ENCODE assay signal across 8 cellular contexts in the genomic region with DNA sequence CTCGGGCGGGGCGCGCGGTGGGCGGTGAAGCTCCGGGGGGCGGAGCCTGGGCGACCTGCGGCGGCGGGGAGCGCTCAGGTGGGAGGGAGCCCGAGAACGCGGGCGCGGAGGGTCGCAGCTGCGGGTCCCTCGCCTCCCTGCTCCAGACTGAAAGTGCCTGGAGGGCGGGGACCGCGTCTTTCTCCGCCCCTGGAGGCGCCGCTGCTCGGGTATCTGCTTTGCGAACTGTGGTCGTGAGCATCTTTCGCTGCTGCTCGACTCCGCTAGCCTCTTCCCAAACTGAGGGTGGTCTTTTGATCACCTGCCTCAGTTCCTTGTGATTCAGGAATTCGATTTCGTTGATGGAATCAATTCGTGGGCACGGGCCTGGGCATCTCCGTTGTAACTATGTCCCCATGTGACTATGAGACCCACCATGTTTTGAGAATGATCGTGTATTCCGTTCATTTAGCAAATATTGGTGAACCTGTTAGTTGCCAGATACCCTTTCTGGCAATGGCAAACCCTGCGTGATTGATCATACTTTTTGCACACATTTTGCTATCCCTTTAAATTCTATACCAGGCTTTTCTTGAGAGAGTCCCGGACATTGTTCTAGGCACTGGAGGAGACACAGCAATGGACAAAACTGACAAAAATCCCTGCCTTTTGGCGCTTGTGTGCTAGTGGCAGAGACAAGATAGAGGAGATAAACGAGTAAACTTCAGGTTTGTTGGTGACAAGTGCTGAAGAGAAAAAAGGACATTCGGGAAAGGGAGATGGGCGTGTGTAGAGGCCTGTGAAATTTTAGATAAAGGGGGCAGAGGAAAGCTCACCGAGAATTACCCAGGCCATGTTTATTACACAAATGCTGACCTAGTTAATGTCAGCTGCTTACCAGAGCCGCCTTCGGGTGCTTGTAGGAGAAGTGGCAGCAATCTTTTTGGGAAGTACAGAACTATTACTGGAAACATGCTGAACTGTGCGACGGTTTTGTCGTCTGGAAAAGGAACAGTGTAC. TPM values are rescaled to one million over a fixed set of nuclear protein-coding genes. Genes with fewer than 3 reads are reported as not detected.
A peak's percentile ranks its signal among the peaks of the same experiment; 100 is the strongest.
DNase-seq lines count a peak whose midpoint lies in the region; ATAC-seq and TF ChIP-seq lines count a peak whose summit lies in the region.

No MANE protein-coding gene starts in this region.

- H3K4me1 ChIP-seq in A673 (ENCODE audit: insufficient read depth, low read length, poor library complexity, severe bottlenecking) (peaks cover 18% of the 10 kb centered on the region), lower lobe of right lung (peaks cover 47% of the 10 kb centered on the region)

- ATAC-seq in GM18517 (IDR thresholded peaks at IDR 0.05; ENCODE audit: unreplicated experiment) (peak; percentile 49), HG03045 (IDR thresholded peaks at IDR 0.05; ENCODE audit: unreplicated experiment) (peak; percentile 67), lower lobe of right lung (peak; percentile 87 to 89)

- CTCF ChIA-PET in A673 (lab: Charles Lee): no interaction called here

- intact Hi-C loops in A673 (cut with micrococcal nuclease; ENCODE audit: unreplicated experiment): no loop called here
- intact Hi-C loops in lower lobe of right lung (cut with DNase I): no loop called here

- BruUV-seq in A673 (replicated peaks; lab: Mats Ljungman, UMichigan): TSS peak; percentile 34

- H3K4me3 ChIP-seq in A673 (ENCODE audit: low read depth, low read length, poor library complexity, severe bottlenecking): peak overlapping the region; percentile 89
- H3K4me3 ChIP-seq in lower lobe of right lung: peak overlapping the region; percentile 95

- H3K27ac ChIP-seq in A673 (ENCODE audit: low read depth, low read length, poor library complexity, severe bottlenecking): peak overlapping the region; percentile 100
- peak overlapping the region; percentile 98 for H3K27ac ChIP-seq in lower lobe of right lung

- H3K9me3 ChIP-seq in A673 (ENCODE audit: low read depth, low read length, poor library complexity, severe bottlenecking): no peaks in the 10 kb centered on the region
- no peaks in the 10 kb centered on the region for H3K9me3 ChIP-seq in lower lobe of right lung

- POLR2A ChIA-PET in A673 (lab: Charles Lee; ENCODE audit: low non-redundant PET): no interaction called here

- peaks cover 21% of the 10 kb centered on the region for H3K36me3 ChIP-seq in A673 (ENCODE audit: insufficient read depth, low read length, poor library complexity, severe bottlenecking)
- peaks cover 37% of the 10 kb centered on the region for H3K36me3 ChIP-seq in lower lobe of right lung

- TF ChIP-seq CTCF in A673 (conservative IDR thresholded peaks at IDR 0.05; ENCODE audit: low read depth, low read length) (no peak), lower lobe of right lung (IDR thresholded peaks at IDR 0.05) (no peak)

- H3K27me3 ChIP-seq in A673 (replicated peaks; ENCODE audit: insufficient read depth, low read depth, low read length, poor library complexity) (no peaks in the 10 kb centered on the region), lower lobe of right lung (ENCODE audit: low read depth) (no peaks in the 10 kb centered on the region)

- DNase-seq in A673 (ENCODE audit: low spot score) (peak; percentile 68), NCI-H226 (peak; percentile 48), ecto neural progenitor cell (ENCODE audit: low spot score) (peak; percentile 93), lower lobe of right lung (peak; percentile 81)
- DNase-seq in activated CD4-positive, alpha-beta T cell treated with anti-CD3 and anti-CD28 coated beads, Interleukin-2, amount 50 U/mL, for 24 hours (ENCODE audit: low read depth in 1 of 2, low spot score in 1 of 2): peak; percentile 60 to 63
- peak; percentile 44 to 70 (median 58) for DNase-seq in stimulated activated CD4-positive, alpha-beta T cell treated with anti-CD3 and anti-CD28 coated beads, TNF-alpha, amount 100 ng/mL, for 48 hours (ENCODE audit: low read depth in 3 of 3)

RNA-seq across cellular contexts. Expression of gene UTP18, which starts 0.9 kb away (rescaled TPM):
- total RNA-seq in A673 (2021) (96.5 and 107 TPM in 2 replicates), lower lobe of right lung (30.0 TPM)

RNA-seq across cellular contexts. Expression of gene MBTD1, which starts 1.4 kb away (rescaled TPM):
- total RNA-seq in A673 (2021): 18.7 and 23.2 TPM in 2 replicates
- 15.2 TPM for total RNA-seq in lower lobe of right lung

Comparison
In these comparisons a context has a peak if more than half of its experiments do, and no peak if none do; other contexts are left out.
1. Peak in every context shown above with its lines: DNase-seq, ATAC-seq, H3K4me3 ChIP-seq and H3K27ac ChIP-seq.